ENCODE assay signal across 9 cellular contexts in the genomic region with DNA sequence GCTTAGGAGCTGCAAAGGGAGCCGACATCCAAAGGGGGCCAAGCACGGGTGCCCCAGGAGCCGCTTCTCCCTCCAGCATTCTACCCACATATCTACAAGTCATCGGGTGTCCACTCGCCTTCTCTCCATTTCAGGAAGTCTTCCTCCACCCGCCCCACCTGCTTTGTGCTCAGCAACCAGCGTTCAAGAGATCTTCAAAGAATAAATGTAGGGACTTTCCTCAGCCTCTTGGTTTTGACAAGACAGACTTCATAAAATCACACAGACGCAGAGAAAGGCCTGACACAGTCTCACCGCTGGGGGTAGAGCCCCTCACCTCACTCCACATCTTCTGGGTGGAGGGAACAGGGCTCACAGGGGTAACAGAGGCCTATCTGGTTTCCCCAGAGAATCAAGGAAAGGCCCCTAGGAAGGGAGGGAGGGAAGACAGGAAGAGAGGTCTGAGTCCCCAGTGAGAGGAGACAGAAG. TPM values are rescaled to one million over a fixed set of nuclear protein-coding genes. Genes with fewer than 3 reads are reported as not detected.
DNase-seq lines count a peak whose midpoint lies in the region; ATAC-seq and TF ChIP-seq lines count a peak whose summit lies in the region.
"Had no signal": no experiment of that assay in that cellular context is flagged by ENCODE, and none has a peak within 500 bp of the region (broad histone marks: within the 10 kb centered on the region; RNA-seq: fewer than 3 reads in every experiment).

No MANE protein-coding gene starts in this region.

- H3K4me3 ChIP-seq in CD8-positive, alpha-beta memory T cell (ENCODE audit: low read length): peak overlapping the region; percentile 16
- H3K4me3 ChIP-seq: lung had no signal

- H3K27me3 Mint-ChIP-seq in CD8-positive, alpha-beta memory T cell: peaks cover 0 to 1% of the 10 kb centered on the region in 2 donors
- H3K27me3 Mint-ChIP-seq in nephron (ENCODE audit: low read depth): no peaks in the 10 kb centered on the region

- peaks cover 54% of the 10 kb centered on the region for H3K4me1 ChIP-seq in CD8-positive, alpha-beta memory T cell (ENCODE audit: insufficient read depth, low read length)

- ATAC-seq in HG03432 (IDR thresholded peaks at IDR 0.05; ENCODE audit: unreplicated experiment) (peak; percentile 66), HG03196 (IDR thresholded peaks at IDR 0.05; ENCODE audit: unreplicated experiment) (no peak), HG03097 (IDR thresholded peaks at IDR 0.05; ENCODE audit: low FRiP score, unreplicated experiment) (no peak)

- no peak overlapping the region for H3K27ac ChIP-seq in CD8-positive, alpha-beta memory T cell (ENCODE audit: low read depth, low read length)

- peaks cover 66 to 84% (median 69%) of the 10 kb centered on the region in 3 donors for H3K4me1 Mint-ChIP-seq in CD8-positive, alpha-beta memory T cell
- H3K4me1 Mint-ChIP-seq in nephron: peaks cover 80% of the 10 kb centered on the region

- H3K36me3 Mint-ChIP-seq in CD8-positive, alpha-beta memory T cell: peaks cover 0 to 33% (median 11%) of the 10 kb centered on the region in 3 donors
- H3K36me3 Mint-ChIP-seq in nephron (ENCODE audit: low read depth): peaks cover 31% of the 10 kb centered on the region

- POLR2A ChIA-PET in CD8-positive, alpha-beta memory T cell (lab: Charles Lee): no interaction called here

- no peaks in the 10 kb centered on the region for H3K36me3 ChIP-seq in CD8-positive, alpha-beta memory T cell (ENCODE audit: insufficient read depth, low read length)

- no peak for TF ChIP-seq CTCF in nephron (IDR thresholded peaks at IDR 0.05; ENCODE audit: unreplicated experiment in 3 of 3)

- no peaks in the 10 kb centered on the region for H3K9me3 Mint-ChIP-seq in CD8-positive, alpha-beta memory T cell
- H3K9me3 Mint-ChIP-seq in nephron: no peaks in the 10 kb centered on the region

- H3K27ac Mint-ChIP-seq in CD8-positive, alpha-beta memory T cell: peak overlapping the region in 7 of 8 donors; percentile 8 to 93 (median 82)
- peak overlapping the region; percentile 18 to 68 (median 36) for H3K27ac Mint-ChIP-seq in nephron

- H3K9me3 ChIP-seq in CD8-positive, alpha-beta memory T cell (ENCODE audit: low read length): no peaks in the 10 kb centered on the region

- CTCF ChIA-PET in CD8-positive, alpha-beta memory T cell (lab: Charles Lee): no interaction called here

- H3K4me3 Mint-ChIP-seq in CD8-positive, alpha-beta memory T cell: peak overlapping the region in 6 of 7 donors; percentile 50 to 85 (median 69)
- peak overlapping the region; percentile 4 to 29 (median 14) for H3K4me3 Mint-ChIP-seq in nephron

- no peaks in the 10 kb centered on the region for H3K27me3 ChIP-seq in CD8-positive, alpha-beta memory T cell (ENCODE audit: insufficient read depth, low read length, poor library complexity, severe bottlenecking)

- DNase-seq in CD8-positive, alpha-beta memory T cell: peak in 2 of 5 donors; percentile 17 to 74
- peak; percentile 17 for DNase-seq in activated gamma-delta T cell treated with anti-CD3 and anti-CD28 coated beads, Interleukin-2, amount 50 U/mL, for 16 hours (ENCODE audit: low read depth)
- no peak for DNase-seq in ureter (ENCODE audit: low spot score)
- no peak for DNase-seq in NCI-H1105 treated with DMSO at 0.1 percent for 48 hours (lab: John Stamatoyannopoulos, UW)

RNA-seq across cellular contexts. Expression of gene SSBP3, which starts 49.5 kb away (rescaled TPM):
- total RNA-seq in CD8-positive, alpha-beta memory T cell: 10 to 100 TPM; 41.6 to 52.7 TPM
- polyA plus RNA-seq in CD8-positive, alpha-beta memory T cell: 17.6 TPM
- total RNA-seq in ureter: 47.3 TPM
